In the genomic region with DNA sequence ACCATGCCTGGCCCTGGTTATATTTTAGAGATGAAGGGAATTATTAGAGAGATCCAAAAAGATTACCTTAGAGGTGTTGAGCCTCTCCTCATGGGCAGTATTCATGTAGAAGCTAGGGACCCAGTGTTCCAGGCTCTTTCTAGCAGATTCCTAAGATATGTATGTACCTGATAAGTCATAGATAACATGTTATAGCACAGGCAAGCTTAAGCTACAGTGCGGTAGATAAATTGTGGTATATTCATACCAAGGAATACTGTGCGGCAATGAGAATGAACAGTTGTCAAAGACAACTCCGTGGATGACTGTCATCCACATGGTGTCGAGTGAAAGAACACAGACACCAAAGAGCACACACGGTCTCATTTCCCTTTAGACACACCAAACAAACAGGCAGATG, we compare ENCODE assay signal across 18 cellular contexts. TPM values are rescaled to one million over a fixed set of nuclear protein-coding genes. Genes with fewer than 3 reads are reported as not detected.
DNase-seq lines count a peak whose midpoint lies in the region; ATAC-seq and TF ChIP-seq lines count a peak whose summit lies in the region.
"Had no signal": no experiment of that assay in that cellular context is flagged by ENCODE, and none has a peak within 500 bp of the region (broad histone marks: within the 10 kb centered on the region; RNA-seq: fewer than 3 reads in every experiment).

No MANE protein-coding gene starts in this region.

- H3K27ac Mint-ChIP-seq in activated naive CD8-positive, alpha-beta T cell treated with anti-CD3 and anti-CD28 coated beads for 36 hours: peak overlapping the region; percentile 67
- no peak overlapping the region for H3K27ac Mint-ChIP-seq in activated naive CD8-positive, alpha-beta T cell treated with anti-CD3 and anti-CD28 coated beads, Interleukin-2, amount 50 U/mL, for 24 hours
- peak overlapping the region; percentile 75; the same call in 1 of the 2 replicates for H3K27ac Mint-ChIP-seq in WTC11
- no peak overlapping the region for H3K27ac Mint-ChIP-seq in activated T-cell treated with anti-CD3 and anti-CD28 coated beads, Interleukin-2, amount 50 U/mL, for 72 hours

- H3K4me1 ChIP-seq in left ventricle myocardium inferior: peaks cover 57% of the 10 kb centered on the region
- peaks cover 42% of the 10 kb centered on the region for H3K4me1 ChIP-seq in thymus (ENCODE audit: control insufficient read depth, insufficient read depth, low read length)
- H3K4me1 ChIP-seq: testis had no signal

- 73% methylated on average over 5 of the region's 5 CpGs for WGBS in thymus

- peaks cover 41% of the 10 kb centered on the region for H3K36me3 ChIP-seq in left ventricle myocardium inferior
- H3K36me3 ChIP-seq in thymus (ENCODE audit: control insufficient read depth, insufficient read depth): peaks cover 62% of the 10 kb centered on the region

- H3K27me3 ChIP-seq in left ventricle myocardium inferior (ENCODE audit: low read depth) (no peaks in the 10 kb centered on the region), thymus (ENCODE audit: control insufficient read depth, insufficient read depth) (no peaks in the 10 kb centered on the region)
- H3K27me3 ChIP-seq: BLaER1, MG63, testis had no signal

- ATAC-seq in activated naive CD8-positive, alpha-beta T cell treated with anti-CD3 and anti-CD28 coated beads, Interleukin-2, amount 50 U/mL, for 24 hours: no peak
- no peak for ATAC-seq in WTC11
- no peak for ATAC-seq in activated T-cell treated with anti-CD3 and anti-CD28 coated beads, Interleukin-2, amount 50 U/mL, for 72 hours (replicated peaks in 1 of 2)

- peaks cover 34% of the 10 kb centered on the region for H3K4me1 Mint-ChIP-seq in activated naive CD8-positive, alpha-beta T cell treated with anti-CD3 and anti-CD28 coated beads for 36 hours
- H3K4me1 Mint-ChIP-seq in activated naive CD8-positive, alpha-beta T cell treated with anti-CD3 and anti-CD28 coated beads, Interleukin-2, amount 50 U/mL, for 24 hours: peaks cover 26% of the 10 kb centered on the region
- H3K4me1 Mint-ChIP-seq in WTC11: peaks cover 39% of the 10 kb centered on the region
- H3K4me1 Mint-ChIP-seq in activated T-cell treated with anti-CD3 and anti-CD28 coated beads, Interleukin-2, amount 50 U/mL, for 72 hours (ENCODE audit: low read depth): peaks cover 38% of the 10 kb centered on the region

- no peaks in the 10 kb centered on the region for H3K9me3 Mint-ChIP-seq in activated naive CD8-positive, alpha-beta T cell treated with anti-CD3 and anti-CD28 coated beads for 36 hours
- no peaks in the 10 kb centered on the region for H3K9me3 Mint-ChIP-seq in activated naive CD8-positive, alpha-beta T cell treated with anti-CD3 and anti-CD28 coated beads, Interleukin-2, amount 50 U/mL, for 24 hours
- H3K9me3 Mint-ChIP-seq in WTC11: no peaks in the 10 kb centered on the region
- H3K9me3 Mint-ChIP-seq in activated T-cell treated with anti-CD3 and anti-CD28 coated beads, Interleukin-2, amount 50 U/mL, for 72 hours: no peaks in the 10 kb centered on the region

- CTCF ChIA-PET in WTC11 (lab: Charles Lee): interaction anchor here (1.0 to 2.3 kb wide), 4 partner anchors 12 to 127 kb away, joined by 3 to 15 read pairs (median 6); no protein-coding TSS in a partner anchor

- H3K27ac ChIP-seq in left ventricle myocardium inferior (replicated peaks) (peak overlapping the region; percentile 78), thymus (ENCODE audit: low read depth) (peak overlapping the region; percentile 42)
- H3K27ac ChIP-seq: BLaER1, testis had no signal

- H3K4me3 ChIP-seq in left ventricle myocardium inferior: no peak overlapping the region
- H3K4me3 ChIP-seq in thymus (ENCODE audit: low read length): no peak overlapping the region
- H3K4me3 ChIP-seq: BLaER1, MG63, testis had no signal

- POLR2A ChIA-PET in WTC11 (lab: Charles Lee): no interaction called here

- H3K27me3 Mint-ChIP-seq in activated naive CD8-positive, alpha-beta T cell treated with anti-CD3 and anti-CD28 coated beads for 36 hours: no peaks in the 10 kb centered on the region
- H3K27me3 Mint-ChIP-seq in activated naive CD8-positive, alpha-beta T cell treated with anti-CD3 and anti-CD28 coated beads, Interleukin-2, amount 50 U/mL, for 24 hours: no peaks in the 10 kb centered on the region
- H3K27me3 Mint-ChIP-seq in WTC11 (ENCODE audit: low read depth): no peaks in the 10 kb centered on the region
- no peaks in the 10 kb centered on the region for H3K27me3 Mint-ChIP-seq in activated T-cell treated with anti-CD3 and anti-CD28 coated beads, Interleukin-2, amount 50 U/mL, for 72 hours (ENCODE audit: low read depth)

- intact Hi-C loops in left ventricle myocardium inferior (cut with micrococcal nuclease): no loop called here

- H3K9me3 ChIP-seq in left ventricle myocardium inferior (replicated peaks) (no peaks in the 10 kb centered on the region), thymus (ENCODE audit: control insufficient read depth) (no peaks in the 10 kb centered on the region)
- H3K9me3 ChIP-seq: BLaER1, MG63, testis had no signal

- H3K4me3 Mint-ChIP-seq in activated naive CD8-positive, alpha-beta T cell treated with anti-CD3 and anti-CD28 coated beads for 36 hours: no peak overlapping the region
- no peak overlapping the region for H3K4me3 Mint-ChIP-seq in activated naive CD8-positive, alpha-beta T cell treated with anti-CD3 and anti-CD28 coated beads, Interleukin-2, amount 50 U/mL, for 24 hours
- no peak overlapping the region for H3K4me3 Mint-ChIP-seq in WTC11
- H3K4me3 Mint-ChIP-seq in activated T-cell treated with anti-CD3 and anti-CD28 coated beads, Interleukin-2, amount 50 U/mL, for 72 hours: no peak overlapping the region

- DNase-seq in activated naive CD8-positive, alpha-beta T cell treated with anti-CD3 and anti-CD28 coated beads for 36 hours: no peak
- DNase-seq in activated naive CD8-positive, alpha-beta T cell treated with anti-CD3 and anti-CD28 coated beads, Interleukin-2, amount 50 U/mL, for 24 hours: no peak
- DNase-seq in WTC11 (ENCODE audit: low spot score) (no peak), left ventricle myocardium inferior (no peak), NCI-H2196 treated with DMSO at 0.1 percent for 48 hours (lab: John Stamatoyannopoulos, UW; ENCODE audit: unreplicated experiment) (no peak)
- no peak for DNase-seq in activated CD4-positive, CD25-positive, alpha-beta regulatory T cell (lab: John Stamatoyannopoulos, UW)
- no peak for DNase-seq in activated T-cell treated with anti-CD3 and anti-CD28 coated beads, Interleukin-2, amount 50 U/mL, for 72 hours
- DNase-seq: MG63, NCI-H2029 treated with DMSO at 0.1 percent for 48 hours, NCI-H748 treated with DMSO at 0.1 percent for 48 hours, RPMI8226, T1000, testis had no signal

- peaks cover 20% of the 10 kb centered on the region for H3K36me3 Mint-ChIP-seq in activated naive CD8-positive, alpha-beta T cell treated with anti-CD3 and anti-CD28 coated beads for 36 hours
- H3K36me3 Mint-ChIP-seq in activated naive CD8-positive, alpha-beta T cell treated with anti-CD3 and anti-CD28 coated beads, Interleukin-2, amount 50 U/mL, for 24 hours (ENCODE audit: low read depth): peaks cover 28% of the 10 kb centered on the region
- H3K36me3 Mint-ChIP-seq in WTC11: peaks cover 44% of the 10 kb centered on the region
- peaks cover 5 to 14% of the 10 kb centered on the region in 2 donors for H3K36me3 Mint-ChIP-seq in activated T-cell treated with anti-CD3 and anti-CD28 coated beads, Interleukin-2, amount 50 U/mL, for 72 hours (ENCODE audit: insufficient read depth in 2 of 2)

- TF ChIP-seq CTCF in WTC11 (IDR thresholded peaks at IDR 0.05) (no peak), left ventricle myocardium inferior (IDR thresholded peaks at IDR 0.05; ENCODE audit: borderline replicate concordance) (no peak)

TF ChIP-seq in WTC11, 78 proteins besides CTCF, POLR2A, EP300 and RAD21 (continues in another document):
- TF ChIP-seq, protein P1, sequence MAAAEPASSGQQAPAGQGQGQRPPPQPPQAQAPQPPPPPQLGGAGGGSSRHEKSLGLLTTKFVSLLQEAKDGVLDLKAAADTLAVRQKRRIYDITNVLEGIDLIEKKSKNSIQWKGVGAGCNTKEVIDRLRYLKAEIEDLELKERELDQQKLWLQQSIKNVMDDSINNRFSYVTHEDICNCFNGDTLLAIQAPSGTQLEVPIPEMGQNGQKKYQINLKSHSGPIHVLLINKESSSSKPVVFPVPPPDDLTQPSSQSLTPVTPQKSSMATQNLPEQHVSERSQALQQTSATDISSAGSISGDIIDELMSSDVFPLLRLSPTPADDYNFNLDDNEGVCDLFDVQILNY (CRISPR knock-in tag; IDR thresholded peaks at IDR 0.05): no peak
- no peak for TF ChIP-seq GTF2I (CRISPR knock-in tag; conservative IDR thresholded peaks at IDR 0.05)
- no peak for TF ChIP-seq TP53 (CRISPR knock-in tag; IDR thresholded peaks at IDR 0.05)
- TF ChIP-seq TEAD1 (CRISPR knock-in tag; IDR thresholded peaks at IDR 0.05): no peak
- no peak for TF ChIP-seq NR2C2 (CRISPR knock-in tag; IDR thresholded peaks at IDR 0.05)
- TF ChIP-seq, protein P2, sequence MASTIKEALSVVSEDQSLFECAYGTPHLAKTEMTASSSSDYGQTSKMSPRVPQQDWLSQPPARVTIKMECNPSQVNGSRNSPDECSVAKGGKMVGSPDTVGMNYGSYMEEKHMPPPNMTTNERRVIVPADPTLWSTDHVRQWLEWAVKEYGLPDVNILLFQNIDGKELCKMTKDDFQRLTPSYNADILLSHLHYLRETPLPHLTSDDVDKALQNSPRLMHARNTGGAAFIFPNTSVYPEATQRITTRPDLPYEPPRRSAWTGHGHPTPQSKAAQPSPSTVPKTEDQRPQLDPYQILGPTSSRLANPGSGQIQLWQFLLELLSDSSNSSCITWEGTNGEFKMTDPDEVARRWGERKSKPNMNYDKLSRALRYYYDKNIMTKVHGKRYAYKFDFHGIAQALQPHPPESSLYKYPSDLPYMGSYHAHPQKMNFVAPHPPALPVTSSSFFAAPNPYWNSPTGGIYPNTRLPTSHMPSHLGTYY (CRISPR knock-in tag; IDR thresholded peaks at IDR 0.05): no peak
- TF ChIP-seq SMAD4 (CRISPR knock-in tag; IDR thresholded peaks at IDR 0.05): no peak
- TF ChIP-seq SOX15 (CRISPR knock-in tag; IDR thresholded peaks at IDR 0.05): no peak

RNA-seq across cellular contexts. Expression of a gene that starts 53.1 kb away (rescaled TPM):
- not detected for total RNA-seq in activated naive CD8-positive, alpha-beta T cell treated with anti-CD3 and anti-CD28 coated beads for 36 hours
- total RNA-seq in WTC11 (2021): 0.20 TPM in 1 of 3 replicates, not detected in the others
- not detected for total RNA-seq in left ventricle myocardium inferior
- 0.30 TPM for polyA plus RNA-seq in thymus
- total RNA-seq in activated T-cell treated with anti-CD3 and anti-CD28 coated beads, Interleukin-2, amount 50 U/mL, for 72 hours: not detected
- total RNA-seq: activated CD8-positive, alpha-beta memory T cell treated with anti-CD3 and anti-CD28 coated beads for 36 hours; Daoy; osteocyte had no signal

Comparison
In these comparisons a context has a peak if more than half of its experiments do, and no peak if none do; other contexts are left out.
1. H3K27ac Mint-ChIP-seq: peak in activated naive CD8-positive, alpha-beta T cell treated with anti-CD3 and anti-CD28 coated beads for 36 hours (single experiment) and WTC11 (single experiment); none in activated naive CD8-positive, alpha-beta T cell treated with anti-CD3 and anti-CD28 coated beads, Interleukin-2, amount 50 U/mL, for 24 hours (single experiment) and activated T-cell treated with anti-CD3 and anti-CD28 coated beads, Interleukin-2, amount 50 U/mL, for 72 hours (single experiment).